ENCODE assay signal across 13 cellular contexts in genomic region chr2:40287815-40288214, GRCh38.
"Had no signal": no experiment of that assay in that cellular context is flagged by ENCODE, and none has a peak within 500 bp of the region (broad histone marks: within the 10 kb centered on the region; RNA-seq: fewer than 3 reads in every experiment).

No MANE protein-coding gene starts in this region.

- H3K27ac ChIP-seq: adrenal gland, hepatocyte, neutrophil, stomach, thoracic aorta had no signal

- H3K9me3 Mint-ChIP-seq: dendritic cell treated with granulocyte-macrophage colony-stimulating factor and Interleukin-4, amounts not matched to agents 40 ng/mL and 50 ng/mL, for 4 days; effector memory CD8-positive, alpha-beta T cell; mesothelial cell of epicardium had no signal

- H3K36me3 Mint-ChIP-seq: mesothelial cell of epicardium had no signal

- H3K27me3 Mint-ChIP-seq: dendritic cell treated with granulocyte-macrophage colony-stimulating factor and Interleukin-4, amounts not matched to agents 40 ng/mL and 50 ng/mL, for 4 days; effector memory CD8-positive, alpha-beta T cell had no signal

- H3K27ac Mint-ChIP-seq: dendritic cell treated with granulocyte-macrophage colony-stimulating factor and Interleukin-4, amounts not matched to agents 40 ng/mL and 50 ng/mL, for 4 days; effector memory CD8-positive, alpha-beta T cell; mesothelial cell of epicardium had no signal

- ATAC-seq: effector memory CD8-positive, alpha-beta T cell had no signal

- DNase-seq: activated CD4-positive, alpha-beta T cell treated with anti-CD3 and anti-CD28 coated beads, Interleukin-2, amount 50 U/mL, for 1 hour; activated naive CD4-positive, alpha-beta T cell treated with anti-CD3 and anti-CD28 coated beads, Interleukin-2, amount 50 U/mL, for 16 hours; activated T-cell treated with anti-CD3 and anti-CD28 coated beads, Interleukin-2, amount 50 U/mL, for 1 hour; adrenal gland; effector memory CD8-positive, alpha-beta T cell; retina; stimulated activated CD4-positive, alpha-beta T cell treated with anti-CD3 and anti-CD28 coated beads, Interleukin-4, amount 100 ng/mL, for 4 hours; stomach had no signal

- H3K27me3 ChIP-seq: adrenal gland, hepatocyte, neutrophil, stomach had no signal

- H3K4me3 Mint-ChIP-seq: dendritic cell treated with granulocyte-macrophage colony-stimulating factor and Interleukin-4, amounts not matched to agents 40 ng/mL and 50 ng/mL, for 4 days; effector memory CD8-positive, alpha-beta T cell; mesothelial cell of epicardium had no signal
